8 cellular contexts compared by ENCODE assay signal in the genomic region with DNA sequence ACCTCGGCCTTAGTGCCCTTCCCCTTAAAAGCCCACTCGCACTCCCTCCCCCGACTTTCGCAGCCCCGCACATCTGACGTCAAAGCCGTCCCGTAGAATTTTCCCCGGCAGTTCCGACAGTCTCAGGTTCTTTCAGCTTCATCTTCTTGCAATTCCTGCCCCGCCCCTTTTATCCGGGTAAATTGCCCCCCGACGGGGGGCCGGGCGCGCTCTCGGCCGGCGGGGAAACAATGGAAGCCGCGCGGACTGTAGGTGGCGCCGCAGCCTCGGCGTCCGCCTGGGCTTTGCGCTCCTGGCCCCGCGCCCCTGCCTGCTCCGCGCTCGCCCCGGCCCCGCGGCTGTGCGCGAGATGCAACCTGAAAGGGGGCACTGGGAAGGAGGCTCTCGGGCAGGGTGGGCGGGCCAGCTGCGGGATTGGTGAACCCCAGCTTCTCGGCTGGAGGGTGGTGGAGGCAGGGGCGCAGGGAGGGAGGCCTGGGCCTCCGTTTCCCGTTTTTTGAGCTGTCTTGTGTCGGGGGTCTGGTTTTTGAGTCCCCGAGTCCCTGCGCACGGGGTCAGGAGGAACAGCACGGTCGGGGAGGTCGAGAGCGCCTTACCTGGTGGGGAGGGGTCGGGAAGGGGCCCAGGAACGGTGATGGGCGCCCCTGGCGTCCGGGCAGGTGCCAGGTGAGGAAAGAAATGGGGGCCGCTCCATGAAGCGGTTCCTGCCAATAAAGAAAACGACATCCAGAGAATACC. TPM values are rescaled to one million over a fixed set of nuclear protein-coding genes. Genes with fewer than 3 reads are reported as not detected.
DNase-seq lines count a peak whose midpoint lies in the region; ATAC-seq and TF ChIP-seq lines count a peak whose summit lies in the region.

No MANE protein-coding gene starts in this region.

- H3K36me3 Mint-ChIP-seq in HFFc6 (ENCODE audit: low read depth) = no peaks in the 10 kb centered on the region
- no peaks in the 10 kb centered on the region for H3K36me3 Mint-ChIP-seq in activated naive CD4-positive, alpha-beta T cell treated with anti-CD3 and anti-CD28 coated beads, Interleukin-2, amount 50 U/mL, for 72 hours

- no peak overlapping the region for H3K27ac ChIP-seq in BLaER1

- H3K4me3 Mint-ChIP-seq in HFFc6 = no peak overlapping the region

- no peak overlapping the region for H3K27ac Mint-ChIP-seq in HFFc6
- H3K27ac Mint-ChIP-seq in activated naive CD4-positive, alpha-beta T cell treated with anti-CD3 and anti-CD28 coated beads, Interleukin-2, amount 50 U/mL, for 72 hours = no peak overlapping the region

- no peaks in the 10 kb centered on the region for H3K9me3 ChIP-seq in BLaER1

- H3K4me1 Mint-ChIP-seq in HFFc6 (ENCODE audit: low read depth) = peaks cover 9% of the 10 kb centered on the region

- DNase-seq in HFFc6 = no peak
- DNase-seq in activated naive CD4-positive, alpha-beta T cell treated with anti-CD3 and anti-CD28 coated beads, Interleukin-2, amount 50 U/mL, for 72 hours (ENCODE audit: low spot score in 2 of 2) = peak in 1 of 2 donors; percentile 36
- peak; percentile 25 for DNase-seq in iris pigment epithelial cell (ENCODE audit: low read depth)
- DNase-seq in NK-92 (lab: John Stamatoyannopoulos, UW; ENCODE audit: unreplicated experiment) = no peak
- DNase-seq in GF-D8 (lab: John Stamatoyannopoulos, UW) = no peak
- no peak for DNase-seq in NAMALWA (ENCODE audit: low spot score)

- no peak overlapping the region for H3K9ac ChIP-seq in BLaER1

- H3K27me3 Mint-ChIP-seq in HFFc6 (ENCODE audit: insufficient read depth) = peaks cover 48% of the 10 kb centered on the region

- H3K27me3 ChIP-seq in BLaER1 = peaks cover 95% of the 10 kb centered on the region

- H3K36me3 ChIP-seq in BLaER1 = no peaks in the 10 kb centered on the region

- no peaks in the 10 kb centered on the region for H3K9me3 Mint-ChIP-seq in HFFc6
- H3K9me3 Mint-ChIP-seq in activated naive CD4-positive, alpha-beta T cell treated with anti-CD3 and anti-CD28 coated beads, Interleukin-2, amount 50 U/mL, for 72 hours = no peaks in the 10 kb centered on the region

- peaks cover 79% of the 10 kb centered on the region for H4K20me1 ChIP-seq in BLaER1

- peak; percentile 74 for TF ChIP-seq CTCF in HFFc6 (IDR thresholded peaks at IDR 0.05)

- H3K4me1 ChIP-seq in BLaER1 = peaks cover 34% of the 10 kb centered on the region

- H3K4me3 ChIP-seq in BLaER1 = 0 out of 2 replicates have a peak overlapping the region, but pooled peaks have one; percentile 18

- peak overlapping the region; percentile 30; the same call in 1 of the 2 replicates for H3K4me2 ChIP-seq in BLaER1

- ATAC-seq in activated naive CD4-positive, alpha-beta T cell treated with anti-CD3 and anti-CD28 coated beads, Interleukin-2, amount 50 U/mL, for 72 hours = peak; percentile 39 to 69
- ATAC-seq in HG02763 (IDR thresholded peaks at IDR 0.05; ENCODE audit: unreplicated experiment) = no peak

RNA-seq across cellular contexts. Expression of a gene that starts 0.9 kb away (rescaled TPM):
- total RNA-seq in HFFc6 (2021; fragmentation: NEBNext Ultra II Directional; extraction: Animal tissue kit (Norgen Biotek cat#: 25700)) = not detected
- total RNA-seq in activated naive CD4-positive, alpha-beta T cell treated with anti-CD3 and anti-CD28 coated beads, Interleukin-2, amount 50 U/mL, for 72 hours = under 1 TPM in 1 of 2 donors, not detected in 1; 0.11 TPM

RNA-seq across cellular contexts. Expression of a gene that starts 29.5 kb away (rescaled TPM):
- total RNA-seq in HFFc6 (2021; fragmentation: NEBNext Ultra II Directional; extraction: Animal tissue kit (Norgen Biotek cat#: 25700)) = 10 to 100 TPM; 23.2 to 28.5 (median 25.6) TPM
- 10 to 100 TPM; 19.1 to 21.0 TPM for total RNA-seq in activated naive CD4-positive, alpha-beta T cell treated with anti-CD3 and anti-CD28 coated beads, Interleukin-2, amount 50 U/mL, for 72 hours
